8 cellular contexts compared by ENCODE assay signal in genomic region chr15:38129531-38130199, GRCh38.
DNase-seq lines count a peak whose midpoint lies in the region; ATAC-seq, FAIRE-seq and TF ChIP-seq lines count a peak whose summit lies in the region.

No MANE protein-coding gene starts in this region.

- H3K56ac ChIP-seq in IMR-90 (ENCODE audit: extremely low read depth, insufficient read depth, low read length), result peak overlapping the region; percentile 37

- H3K23ac ChIP-seq in IMR-90 (ENCODE audit: low read depth, low read length), result peak overlapping the region; percentile 32; the same call in 1 of the 2 replicates

- H4K20me1 ChIP-seq in DOHH2 (ENCODE audit: control insufficient read depth, insufficient read depth, low read depth, low read length) (no peaks in the 10 kb centered on the region), IMR-90 (ENCODE audit: insufficient read depth, low read length) (no peaks in the 10 kb centered on the region)

- H2BK120ac ChIP-seq in IMR-90 (ENCODE audit: low read depth, low read length), result peak overlapping the region; percentile 84

- H3K9me3 ChIP-seq in DOHH2 (ENCODE audit: control insufficient read depth, insufficient read depth, low read length) (no peaks in the 10 kb centered on the region), IMR-90 (ENCODE audit: control insufficient read depth, insufficient read depth, low read length) (no peaks in the 10 kb centered on the region)

- peak overlapping the region; percentile 19 for H3K4me2 ChIP-seq in DOHH2 (ENCODE audit: low read length)
- H3K4me2 ChIP-seq in IMR-90 (ENCODE audit: low read depth, low read length), result peak overlapping the region; percentile 51

- H3K4ac ChIP-seq in IMR-90 (ENCODE audit: low read depth, low read length), result peak overlapping the region; percentile 84

- no peaks in the 10 kb centered on the region for H3K9me1 ChIP-seq in IMR-90 (ENCODE audit: insufficient read depth, low read length)

- no peaks in the 10 kb centered on the region for H3F3A ChIP-seq in DOHH2 (ENCODE audit: control insufficient read depth, insufficient read depth)

- intact Hi-C loops in IMR-90 (cut with micrococcal nuclease), result loop anchor here (1.0 to 5.0 kb wide), 3 partner anchors 57 to 283 kb away; no protein-coding TSS in a partner anchor

- H2BK15ac ChIP-seq in IMR-90 (ENCODE audit: low read depth, low read length), result peak overlapping the region; percentile 65; the same call in 1 of the 3 replicates

- POLR2A ChIA-PET in IMR-90 (lab: Charles Lee; ENCODE audit: unreplicated experiment), result interaction anchor here (1.0 kb wide), 1 partner anchor 111 kb away, joined by 3 read pairs; no protein-coding TSS in a partner anchor

- H3K4me1 Mint-ChIP-seq in brain (peaks cover 31% of the 10 kb centered on the region), nephron progenitor cell (peaks cover 31% of the 10 kb centered on the region)
- H3K4me1 Mint-ChIP-seq in stimulated activated naive B cell treated with anti-CD40 and anti-IgM and Interleukin-4, amounts not matched to agents 10 μg/mL and 1 μg/mL and 100 μg/mL, for 72 hours, result peaks cover 18 to 22% of the 10 kb centered on the region in 2 donors

- H3K79me1 ChIP-seq in IMR-90 (ENCODE audit: low read depth in 1 of 2, low read length in 2 of 2), result no peaks in the 10 kb centered on the region

- H3K27me3 Mint-ChIP-seq in brain, result no peaks in the 10 kb centered on the region
- H3K27me3 Mint-ChIP-seq in stimulated activated naive B cell treated with anti-CD40 and anti-IgM and Interleukin-4, amounts not matched to agents 10 μg/mL and 1 μg/mL and 100 μg/mL, for 72 hours, result peaks cover 8 to 18% of the 10 kb centered on the region in 2 donors
- no peaks in the 10 kb centered on the region for H3K27me3 Mint-ChIP-seq in nephron progenitor cell (ENCODE audit: low read depth, poor library complexity)

- H3K9me2 ChIP-seq in DOHH2 (replicated peaks; ENCODE audit: control insufficient read depth, low read length), result no peaks in the 10 kb centered on the region

- no peak for TF ChIP-seq POLR2A in IMR-90 (IDR thresholded peaks at IDR 0.05; ENCODE audit: low read depth, low read length)

- H3K4me3 ChIP-seq in DOHH2 (ENCODE audit: low read length), result no peak overlapping the region; the same call in 1 of the 2 replicates
- H3K4me3 ChIP-seq in IMR-90 (ENCODE audit: insufficient read depth, low read depth, low read length), result peak overlapping the region; percentile 10; the same call in 1 of the 2 replicates
- H3K4me3 ChIP-seq in kidney epithelial cell (ENCODE audit: low read depth, low read length), result no peak overlapping the region

- no CpG with 5 or more reads among the region's 12 CpGs for WGBS in IMR-90 (ENCODE audit: extremely low coverage in 2 of 2, insufficient read length in 1 of 2), 2 experiments

- H3K36me3 ChIP-seq in DOHH2 (ENCODE audit: control insufficient read depth, low read length) (no peaks in the 10 kb centered on the region), IMR-90 (ENCODE audit: control insufficient read depth, insufficient read depth, low read length) (no peaks in the 10 kb centered on the region), kidney epithelial cell (ENCODE audit: control insufficient read depth, insufficient read depth, low read length) (no peaks in the 10 kb centered on the region)

- peak overlapping the region; percentile 51 for H2AFZ ChIP-seq in IMR-90 (replicated peaks; ENCODE audit: low read length, poor library complexity)

- peak overlapping the region; percentile 13 to 69; a peak in 2 of 4 replicates for H4K8ac ChIP-seq in IMR-90 (ENCODE audit: low read depth in 2 of 2, low read length in 2 of 2)

- H3K4me1 ChIP-seq in DOHH2 (ENCODE audit: control insufficient read depth, low read length) (peaks cover 12% of the 10 kb centered on the region), IMR-90 (ENCODE audit: control insufficient read depth, insufficient read depth, low read length) (peaks cover 4% of the 10 kb centered on the region)

- peak overlapping the region; percentile 63 for H3K18ac ChIP-seq in IMR-90 (ENCODE audit: low read depth, low read length)

- peaks cover 0 to 3% (median 0%) of the 10 kb centered on the region in 5 experiments for H3K9me3 Mint-ChIP-seq in brain
- no peaks in the 10 kb centered on the region for H3K9me3 Mint-ChIP-seq in stimulated activated naive B cell treated with anti-CD40 and anti-IgM and Interleukin-4, amounts not matched to agents 10 μg/mL and 1 μg/mL and 100 μg/mL, for 72 hours
- H3K9me3 Mint-ChIP-seq in nephron progenitor cell, result peaks cover under 1% of the 10 kb centered on the region

- H3K27ac ChIP-seq in DOHH2 (ENCODE audit: low read depth, low read length), result no peak overlapping the region
- peak overlapping the region; percentile 54 for H3K27ac ChIP-seq in IMR-90 (ENCODE audit: insufficient read depth, low read length)

- no peak overlapping the region for H2AK5ac ChIP-seq in IMR-90 (ENCODE audit: low read depth, low read length)

- H3K27me3 ChIP-seq in DOHH2 (ENCODE audit: control insufficient read depth, low read length) (peaks cover 20% of the 10 kb centered on the region), IMR-90 (ENCODE audit: control insufficient read depth, insufficient read depth, low read length) (no peaks in the 10 kb centered on the region), kidney epithelial cell (ENCODE audit: control insufficient read depth, insufficient read depth, low read length) (no peaks in the 10 kb centered on the region)

- dilution Hi-C loops in IMR-90 (cut with HindIII; ENCODE audit: low sequenced_read_pairs, unreplicated experiment), result no loop called here

- CTCF ChIA-PET in IMR-90 (lab: Yijun Ruan, JAX), result interaction anchor here (0.6 kb wide), 1 partner anchor 339 kb away, joined by 3 read pairs; no protein-coding TSS in a partner anchor

- in situ Hi-C loops in IMR-90 (cut with MboI; ENCODE audit: low sequenced_read_pairs), result no loop called here

- no peaks in the 10 kb centered on the region for H3K36me3 Mint-ChIP-seq in brain
- no peaks in the 10 kb centered on the region for H3K36me3 Mint-ChIP-seq in stimulated activated naive B cell treated with anti-CD40 and anti-IgM and Interleukin-4, amounts not matched to agents 10 μg/mL and 1 μg/mL and 100 μg/mL, for 72 hours
- H3K36me3 Mint-ChIP-seq in nephron progenitor cell (ENCODE audit: low read depth), result no peaks in the 10 kb centered on the region

- peak overlapping the region; percentile 69 for H2BK5ac ChIP-seq in IMR-90 (ENCODE audit: low read depth, low read length, poor library complexity, severe bottlenecking)

- no peak for TF ChIP-seq CTCF in DOHH2 (IDR thresholded peaks at IDR 0.05; ENCODE audit: low read depth, low read length, poor library complexity, severe bottlenecking)
- no peak for TF ChIP-seq CTCF in IMR-90 (conservative IDR thresholded peaks at IDR 0.05; ENCODE audit: low read depth, low read length)
- no peak for TF ChIP-seq CTCF in brain (conservative IDR thresholded peaks at IDR 0.05)
- no peak for TF ChIP-seq CTCF in kidney epithelial cell (IDR thresholded peaks at IDR 0.05; ENCODE audit: insufficient read depth, low read length, poor library complexity, severe bottlenecking)
- no peak for TF ChIP-seq CTCF in nephron progenitor cell (IDR thresholded peaks at IDR 0.05)
- no peak for TF ChIP-seq CTCF in D721Med (IDR thresholded peaks at IDR 0.05; ENCODE audit: insufficient read depth, missing control alignments)

- H3K27ac Mint-ChIP-seq in brain (peak overlapping the region; percentile 39 to 98 (median 56)), nephron progenitor cell (no peak overlapping the region)
- H3K27ac Mint-ChIP-seq in stimulated activated naive B cell treated with anti-CD40 and anti-IgM and Interleukin-4, amounts not matched to agents 10 μg/mL and 1 μg/mL and 100 μg/mL, for 72 hours, result peak overlapping the region; percentile 9

- no peak for FAIRE-seq in D721Med (lab: Jason Lieb, UNC)

- no peak overlapping the region for H4K5ac ChIP-seq in IMR-90 (ENCODE audit: low read depth, low read length)

- no peak overlapping the region for H4K91ac ChIP-seq in IMR-90 (ENCODE audit: insufficient read depth, low read depth, low read length)

- H3K14ac ChIP-seq in IMR-90 (replicated peaks; ENCODE audit: low read depth, low read length), result peak overlapping the region; percentile 39

- no peaks in the 10 kb centered on the region for H3K79me2 ChIP-seq in DOHH2 (ENCODE audit: control insufficient read depth, low read length)

- BruUV-seq in IMR-90 (replicated peaks; lab: Mats Ljungman, UMichigan), result no TSS peak

- peak; percentile 66 for ATAC-seq in GM21381 (IDR thresholded peaks at IDR 0.05; ENCODE audit: unreplicated experiment)
- peak; percentile 81 for ATAC-seq in IMR-90 (ENCODE audit: low read depth)
- ATAC-seq in stimulated activated naive B cell treated with anti-CD40 and anti-IgM and Interleukin-4, amounts not matched to agents 10 μg/mL and 1 μg/mL and 100 μg/mL, for 72 hours (replicated peaks), result peak; percentile 88 to 89

- H3K9ac ChIP-seq in IMR-90 (ENCODE audit: low read depth, low read length), result peak overlapping the region; percentile 7; the same call in 1 of the 2 replicates

- H3K4me3 Mint-ChIP-seq in brain (peak overlapping the region; percentile 14 to 62 (median 41)), nephron progenitor cell (no peak overlapping the region)
- H3K4me3 Mint-ChIP-seq in stimulated activated naive B cell treated with anti-CD40 and anti-IgM and Interleukin-4, amounts not matched to agents 10 μg/mL and 1 μg/mL and 100 μg/mL, for 72 hours, result peak overlapping the region; percentile 52 to 54

- peak; percentile 20 for TF ChIP-seq RAD21 in IMR-90 (IDR thresholded peaks at IDR 0.05; ENCODE audit: low read length)

- DNase-seq in IMR-90 (peak; percentile 99), kidney epithelial cell (ENCODE audit: low read depth) (peak; percentile 47), nephron progenitor cell (no peak), D721Med (ENCODE audit: insufficient read length, low spot score) (no peak)
- peak; percentile 23 for DNase-seq in stimulated activated naive B cell treated with anti-CD40 and anti-IgM and Interleukin-4, amounts not matched to agents 10 μg/mL and 1 μg/mL and 100 μg/mL, for 72 hours

- H2BK20ac ChIP-seq in IMR-90 (ENCODE audit: low read depth, low read length), result peak overlapping the region; percentile 76

- no peak overlapping the region for H2AK9ac ChIP-seq in IMR-90 (replicated peaks; ENCODE audit: low read depth, low read length, poor library complexity)

TF ChIP-seq in IMR-90, 13 proteins besides CTCF, POLR2A, EP300 and RAD21 (continues in another document):
- TF ChIP-seq FOS (IDR thresholded peaks at IDR 0.05; ENCODE audit: low read depth, low read length), result peak; percentile 81
- TF ChIP-seq SMC3 (IDR thresholded peaks at IDR 0.05; ENCODE audit: low read depth, low read length), result no peak
- no peak for TF ChIP-seq RFX5 (IDR thresholded peaks at IDR 0.05; ENCODE audit: low read depth, low read length)
- TF ChIP-seq CEBPB (IDR thresholded peaks at IDR 0.05; ENCODE audit: low read depth, low read length), result peak; percentile 22; the same call in 1 of the 2 replicates
- no peak for TF ChIP-seq USF2 (IDR thresholded peaks at IDR 0.05; ENCODE audit: low read depth, low read length)

Comparison
In these comparisons a context has a peak if more than half of its experiments do, and no peak if none do; other contexts are left out.
1. DNase-seq: peak in IMR-90 (single experiment), kidney epithelial cell (single experiment) and stimulated activated naive B cell treated with anti-CD40 and anti-IgM and Interleukin-4, amounts not matched to agents 10 μg/mL and 1 μg/mL and 100 μg/mL, for 72 hours (single experiment); none in nephron progenitor cell (single experiment) and D721Med (single experiment).
2. Peak in every context shown above with its lines, with median percentiles within 50 percentile points of each other: ATAC-seq.